Comparison of ENCODE assay signal across 8 cellular contexts in the genomic region with DNA sequence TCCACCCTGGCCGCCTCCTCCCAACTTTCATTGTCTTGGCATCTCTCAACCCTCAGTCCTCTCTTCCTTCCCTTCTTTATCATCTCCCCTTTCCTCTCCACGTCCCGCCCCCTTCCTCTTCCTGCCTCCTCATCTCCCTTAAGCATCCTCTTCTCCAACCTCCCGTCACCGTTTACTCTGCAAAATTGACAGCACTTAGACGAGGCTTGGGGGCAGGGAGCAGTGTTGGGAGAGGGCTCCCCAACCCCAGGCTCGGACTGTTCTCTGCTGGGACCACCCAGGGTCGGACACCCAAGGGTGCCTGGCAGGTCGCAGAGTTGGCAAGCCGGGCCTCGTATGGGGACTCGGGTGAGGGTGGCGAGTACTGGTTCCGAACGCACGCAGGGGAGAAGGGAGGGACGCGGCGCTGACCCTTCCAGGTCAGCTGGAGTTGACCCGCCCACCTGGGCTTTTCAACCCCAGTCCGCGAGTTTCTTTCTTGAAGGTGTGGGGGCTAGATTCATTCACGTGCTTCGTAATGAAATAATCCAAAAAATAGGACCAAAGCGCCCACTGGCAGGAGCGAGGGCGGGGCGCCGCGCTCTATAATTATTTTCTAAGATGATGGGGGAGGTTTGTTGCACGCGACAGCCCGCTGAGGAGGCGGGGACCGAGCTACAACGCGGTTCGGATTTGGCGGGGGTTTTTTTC. TPM values are rescaled to one million over a fixed set of nuclear protein-coding genes. Genes with fewer than 3 reads are reported as not detected.
DNase-seq lines count a peak whose midpoint lies in the region; ATAC-seq and TF ChIP-seq lines count a peak whose summit lies in the region.

No MANE protein-coding gene starts in this region.

- peak overlapping the region; percentile 99 for H3K27ac Mint-ChIP-seq in activated naive CD4-positive, alpha-beta T cell treated with anti-CD3 and anti-CD28 coated beads, Interleukin-2, amount 50 U/mL, for 24 hours

- DNase-seq in DMS114 treated with DMSO at 0.1 percent for 48 hours (lab: John Stamatoyannopoulos, UW; ENCODE audit: unreplicated experiment) (peak; percentile 30), NCI-H1092 (lab: John Stamatoyannopoulos, UW) (peak; percentile 78), right cardiac atrium (peak; percentile 53 to 83 (median 80)), spleen (peak; percentile 89), SKM-1 (lab: John Stamatoyannopoulos, UW; ENCODE audit: unreplicated experiment) (no peak), islet precursor cell (no peak)

- H3K27ac ChIP-seq in right cardiac atrium (ENCODE audit: low read length) (peak overlapping the region; percentile 16), spleen (peak overlapping the region; percentile 92 to 99 (median 98))

- H3K9me3 ChIP-seq in right cardiac atrium (ENCODE audit: control insufficient read depth, low read length) (no peaks in the 10 kb centered on the region), spleen (no peaks in the 10 kb centered on the region)

- peaks cover 2% of the 10 kb centered on the region for H3K4me1 ChIP-seq in right cardiac atrium (ENCODE audit: control insufficient read depth, insufficient read depth, low read length)
- peaks cover 42 to 93% (median 80%) of the 10 kb centered on the region in 6 donors for H3K4me1 ChIP-seq in spleen

- H3K36me3 Mint-ChIP-seq in activated naive CD4-positive, alpha-beta T cell treated with anti-CD3 and anti-CD28 coated beads, Interleukin-2, amount 50 U/mL, for 24 hours, result peaks cover 11% of the 10 kb centered on the region

- intact Hi-C loops in right cardiac atrium (cut with DNase I), result loop anchor here in 1 of 4 donors (10.0 kb wide), 1 partner anchor 180 kb away; the partner anchor contains the start of genes HIRIP3 and INO80E
- intact Hi-C loops in spleen (cut with DNase I; ENCODE audit: low total_unique reads), result no loop called here

- H3K4me3 Mint-ChIP-seq in activated naive CD4-positive, alpha-beta T cell treated with anti-CD3 and anti-CD28 coated beads, Interleukin-2, amount 50 U/mL, for 24 hours, result peak overlapping the region; percentile 96

- peaks cover 0 to 33% (median 16%) of the 10 kb centered on the region in 6 donors for H3K36me3 ChIP-seq in spleen

- H3K4me3 ChIP-seq in right cardiac atrium (ENCODE audit: low read length), result peak overlapping the region; percentile 42
- H3K4me3 ChIP-seq in spleen, result peak overlapping the region; percentile 67 to 98 (median 81)

- no peaks in the 10 kb centered on the region for H3K27me3 Mint-ChIP-seq in activated naive CD4-positive, alpha-beta T cell treated with anti-CD3 and anti-CD28 coated beads, Interleukin-2, amount 50 U/mL, for 24 hours

- no peaks in the 10 kb centered on the region for H3K9me3 Mint-ChIP-seq in activated naive CD4-positive, alpha-beta T cell treated with anti-CD3 and anti-CD28 coated beads, Interleukin-2, amount 50 U/mL, for 24 hours

- H3K27me3 ChIP-seq in right cardiac atrium (ENCODE audit: control insufficient read depth, insufficient read depth) (no peaks in the 10 kb centered on the region), spleen (replicated peaks in 1 of 7) (peaks cover 0 to 19% (median 10%) of the 10 kb centered on the region in 7 donors)

- no peak for TF ChIP-seq CTCF in spleen (IDR thresholded peaks at IDR 0.05 in 8 of 11, conservative IDR thresholded peaks at IDR 0.05 in 3 of 11)

- WGBS in right cardiac atrium, result 2% methylated on average over 39 of the region's 39 CpGs
- WGBS in spleen, 5 donors, result 3 to 6% (median 5%) methylated on average over 30 to 39 of the region's 39 CpGs

- ATAC-seq in right cardiac atrium, result no peak
- ATAC-seq in HG02610 (IDR thresholded peaks at IDR 0.05; ENCODE audit: unreplicated experiment), result no peak

- peaks cover 70% of the 10 kb centered on the region for H3K4me1 Mint-ChIP-seq in activated naive CD4-positive, alpha-beta T cell treated with anti-CD3 and anti-CD28 coated beads, Interleukin-2, amount 50 U/mL, for 24 hours

- TF ChIP-seq POLR2A in spleen (IDR thresholded peaks at IDR 0.05), result no peak

RNA-seq across cellular contexts. Expression of gene PAGR1, which starts 0.8 kb away (rescaled TPM):
- total RNA-seq in right cardiac atrium (10 to 100 TPM; 13.7 to 20.3 (median 15.2) TPM), spleen (10 to 100 TPM; 17.3 to 43.9 (median 23.6) TPM)
- polyA plus RNA-seq in right cardiac atrium (33.8 TPM), spleen (10 to 100 TPM; 28.8 to 46.4 (median 37.9) TPM)

RNA-seq across cellular contexts. Expression of gene PRRT2, which starts 3.2 kb away (rescaled TPM):
- total RNA-seq in right cardiac atrium (1 to 10 TPM; 2.5 to 5.0 (median 4.4) TPM), spleen (1 to 10 TPM in 2 of 7 donors, under 1 TPM in 3, not detected in 2; 0.29 to 2.1 (median 0.77) TPM)
- polyA plus RNA-seq in right cardiac atrium (4.8 TPM), spleen (under 1 TPM; 0.15 to 0.67 (median 0.22) TPM)

RNA-seq across cellular contexts. Expression of gene MVP, which starts 5.1 kb away (rescaled TPM):
- 10 to 100 TPM; 48.2 to 73.9 (median 64.0) TPM for total RNA-seq in right cardiac atrium
- 50.6 TPM for polyA plus RNA-seq in right cardiac atrium
- total RNA-seq in spleen, result 100 to 1,000 TPM; 103 to 200 (median 160) TPM
- polyA plus RNA-seq in spleen, result 100 to 1,000 TPM in 1 of 3 donors, 10 to 100 TPM in 2; 72.3 to 153 (median 90.9) TPM

RNA-seq across cellular contexts. Expression of gene MAZ, which starts 8.8 kb away (rescaled TPM):
- 100 to 1,000 TPM in 3 of 4 donors, 10 to 100 TPM in 1; 82.3 to 113 (median 104) TPM for total RNA-seq in right cardiac atrium
- 69.3 TPM for polyA plus RNA-seq in right cardiac atrium
- total RNA-seq in spleen, result 100 to 1,000 TPM in 4 of 7 donors, 10 to 100 TPM in 3; 82.7 to 157 (median 125) TPM
- 100 to 1,000 TPM in 2 of 3 donors, 10 to 100 TPM in 1; 92.2 to 145 (median 100) TPM for polyA plus RNA-seq in spleen

RNA-seq across cellular contexts. Expression of gene KIF22, which starts 24.6 kb away (rescaled TPM):
- total RNA-seq in right cardiac atrium (10 to 100 TPM; 19.0 to 53.8 (median 41.6) TPM), spleen (10 to 100 TPM; 26.6 to 45.1 (median 36.2) TPM)
- polyA plus RNA-seq in right cardiac atrium (89.6 TPM), spleen (10 to 100 TPM; 47.4 to 59.2 (median 56.4) TPM)

Comparison
In these comparisons a context has a peak if more than half of its experiments do, and no peak if none do; other contexts are left out.
1. DNase-seq: peak in DMS114 treated with DMSO at 0.1 percent for 48 hours (single experiment), NCI-H1092 (single experiment), right cardiac atrium (3 of 3) and spleen (single experiment); none in SKM-1 (single experiment) and islet precursor cell (single experiment).